In the genomic region with DNA sequence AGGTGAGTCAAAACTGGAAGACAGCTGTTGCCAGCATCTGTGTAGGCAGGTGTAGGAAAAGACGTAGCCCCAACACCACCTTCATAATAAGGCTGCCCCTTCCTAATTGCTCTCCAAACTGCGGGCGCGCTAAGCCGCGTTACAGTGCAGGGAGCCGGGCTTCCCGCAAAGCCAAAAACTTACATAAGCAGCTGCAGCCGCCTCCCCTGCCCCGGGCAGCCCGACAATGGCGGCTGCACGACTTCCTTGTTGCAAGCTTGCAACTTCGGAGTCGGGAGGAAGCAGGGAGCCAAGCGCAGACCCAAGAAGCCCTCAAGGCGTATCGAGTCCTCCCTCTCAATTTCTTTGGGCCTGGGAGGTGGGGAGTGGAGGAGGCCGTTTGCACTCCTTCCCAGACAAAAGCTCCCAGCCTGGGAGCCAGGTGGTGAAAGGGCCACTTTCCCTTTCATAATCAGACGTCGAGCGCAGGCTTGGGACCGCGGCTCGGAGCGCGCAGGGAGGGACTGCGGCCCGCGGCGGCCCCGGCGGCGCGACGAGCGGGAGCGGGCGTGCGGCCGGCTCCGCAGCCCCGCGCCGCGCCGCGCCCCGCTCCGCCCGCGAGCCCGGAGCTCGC, we compare ENCODE assay signal across 8 cellular contexts. TPM values are rescaled to one million over a fixed set of nuclear protein-coding genes. Genes with fewer than 3 reads are reported as not detected.
A peak's percentile ranks its signal among the peaks of the same experiment; 100 is the strongest.
DNase-seq lines count a peak whose midpoint lies in the region; ATAC-seq, FAIRE-seq and TF ChIP-seq lines count a peak whose summit lies in the region.

No MANE protein-coding gene starts in this region.

- peaks cover 47% of the 10 kb centered on the region for H3K4me1 ChIP-seq in HepG2 (ENCODE audit: insufficient read depth, low read length)

- 0% methylated on average over 13 of the region's 54 CpGs for whole genome bisulfite sequencing in HepG2 (ENCODE audit: low lambda C conversion rate)

- H3K36me3 ChIP-seq in HepG2 (replicated peaks in 1 of 2; ENCODE audit: control insufficient read depth in 1 of 2, insufficient read depth in 2 of 2, low read length in 2 of 2): peaks cover 6 to 21% of the 10 kb centered on the region in 2 experiments; a peak in 3 of 5 replicates

- BruUV-seq in HepG2 (replicated peaks; lab: Mats Ljungman, UMichigan): no TSS peak

- in situ Hi-C loops in HepG2 (cut with HindIII; ENCODE audit: extremely low pct_ligation_motif_present, low pct_unique_long_range_greater_than_20kb): loop anchor here (5.0 kb wide), 1 partner anchor 57 kb away; no protein-coding TSS in a partner anchor

- no peaks in the 10 kb centered on the region for H4K20me1 ChIP-seq in HepG2 (ENCODE audit: insufficient read depth, low read length)

- H3K27me3 ChIP-seq in HepG2 (ENCODE audit: control insufficient read depth in 1 of 2, insufficient read depth in 2 of 2, low read length in 2 of 2): no peaks in the 10 kb centered on the region; a peak in 1 of 5 replicates

- CTCF ChIA-PET in HepG2 (lab: Yijun Ruan, JAX; ENCODE audit: low intra/inter-chr PET ratio, low total read pairs): no interaction called here

- intact Hi-C loops in HepG2 (cut with micrococcal nuclease; ENCODE audit: unreplicated experiment): loop anchor here (1.0 kb wide), 1 partner anchor 56 kb away; no protein-coding TSS in a partner anchor

- TF ChIP-seq CTCF in HepG2 (CRISPR knock-in tag; IDR thresholded peaks at IDR 0.05): no peak

- no peak for FAIRE-seq in HepG2 (lab: Jason Lieb, UNC)

- no peak for TF ChIP-seq RAD21 in HepG2 (CRISPR knock-in tag; IDR thresholded peaks at IDR 0.05)

- ATAC-seq in GM18502 (IDR thresholded peaks at IDR 0.05; ENCODE audit: poor library complexity, unreplicated experiment): peak; percentile 18
- ATAC-seq in HG02678 (IDR thresholded peaks at IDR 0.05; ENCODE audit: unreplicated experiment): peak; percentile 11
- peak; percentile 26 for ATAC-seq in HepG2

- H3K4me2 ChIP-seq in HepG2 (ENCODE audit: low read depth, low read length): peak overlapping the region; percentile 93

- H3K79me2 ChIP-seq in HepG2 (ENCODE audit: insufficient read depth, low read length): peaks cover 13% of the 10 kb centered on the region

- POLR2A ChIA-PET in HepG2 (lab: Yijun Ruan, JAX): interaction anchor here (0.6 to 4.7 kb wide), 9 partner anchors 9 to 131 kb away, joined by 3 to 82 read pairs (median 5); no protein-coding TSS in a partner anchor

- peak; percentile 20 for DNase-seq in NCI-H2029 treated with DMSO at 0.1 percent for 48 hours (lab: John Stamatoyannopoulos, UW)
- DNase-seq in activated CD4-positive, CD25-positive, alpha-beta regulatory T cell treated with anti-CD3 and anti-CD28 coated beads, Interleukin-2, amount 50 U/mL, for 16 hours (ENCODE audit: low read depth, low spot score): peak; percentile 33
- DNase-seq in cerebellar cortex (ENCODE audit: low spot score): peak; percentile 58
- DNase-seq in HepG2 (ENCODE audit: low spot score): peak; percentile 27
- DNase-seq in stimulated activated CD4-positive, alpha-beta T cell treated with anti-CD3 and anti-CD28 coated beads, Interleukin-4, amount 100 ng/mL, for 48 hours (ENCODE audit: low read depth in 2 of 2): peak; percentile 28 to 34
- no peak for DNase-seq in iPS-NIHi11 (ENCODE audit: low spot score)

- peak overlapping the region; percentile 71 to 88 (median 87) for H3K4me3 ChIP-seq in HepG2 (replicated peaks in 1 of 3; ENCODE audit: insufficient read depth in 1 of 3, low read depth in 2 of 3, low read length in 3 of 3)

- H3K9me3 ChIP-seq in HepG2 (ENCODE audit: low read length): no peaks in the 10 kb centered on the region

- no peak overlapping the region for H2AFZ ChIP-seq in HepG2 (ENCODE audit: low read length)

- H3K27ac ChIP-seq in HepG2 (ENCODE audit: extremely low read length, insufficient read depth, low read length): peak overlapping the region; percentile 98

- TF ChIP-seq POLR2A in HepG2 (IDR thresholded peaks at IDR 0.05; ENCODE audit: insufficient read depth in 1 of 2, low read depth in 2 of 2, low read length in 2 of 2): peak; percentile 29 to 63; a peak in 1 of 4 replicates

- TF ChIP-seq EP300 in HepG2 (IDR thresholded peaks at IDR 0.05; ENCODE audit: low read depth in 2 of 2, low read length in 2 of 2) (no peak), HepG2 (CRISPR knock-in tag; IDR thresholded peaks at IDR 0.05; ENCODE audit: borderline replicate concordance) (no peak)

- peak overlapping the region; percentile 89 for H3K9ac ChIP-seq in HepG2 (ENCODE audit: insufficient read depth, low read depth, low read length)

TF ChIP-seq in HepG2, 621 proteins besides CTCF, POLR2A, EP300 and RAD21 (continues in another document):
- TF ChIP-seq E2F2 (CRISPR knock-in tag; IDR thresholded peaks at IDR 0.05; ENCODE audit: borderline replicate concordance): no peak
- TF ChIP-seq POLR2AphosphoS2 (IDR thresholded peaks at IDR 0.05; ENCODE audit: low read depth, low read length): no peak
- TF ChIP-seq USF2 (IDR thresholded peaks at IDR 0.05; ENCODE audit: low read depth, low read length): no peak
- TF ChIP-seq USF2 (CRISPR knock-in tag; IDR thresholded peaks at IDR 0.05; ENCODE audit: borderline replicate concordance): no peak
- peak; percentile 61 for TF ChIP-seq ZEB1 (IDR thresholded peaks at IDR 0.05; ENCODE audit: insufficient replicate concordance, low read depth)
- no peak for TF ChIP-seq NKX3-1 (CRISPR knock-in tag; IDR thresholded peaks at IDR 0.05)
- TF ChIP-seq, protein P1, sequence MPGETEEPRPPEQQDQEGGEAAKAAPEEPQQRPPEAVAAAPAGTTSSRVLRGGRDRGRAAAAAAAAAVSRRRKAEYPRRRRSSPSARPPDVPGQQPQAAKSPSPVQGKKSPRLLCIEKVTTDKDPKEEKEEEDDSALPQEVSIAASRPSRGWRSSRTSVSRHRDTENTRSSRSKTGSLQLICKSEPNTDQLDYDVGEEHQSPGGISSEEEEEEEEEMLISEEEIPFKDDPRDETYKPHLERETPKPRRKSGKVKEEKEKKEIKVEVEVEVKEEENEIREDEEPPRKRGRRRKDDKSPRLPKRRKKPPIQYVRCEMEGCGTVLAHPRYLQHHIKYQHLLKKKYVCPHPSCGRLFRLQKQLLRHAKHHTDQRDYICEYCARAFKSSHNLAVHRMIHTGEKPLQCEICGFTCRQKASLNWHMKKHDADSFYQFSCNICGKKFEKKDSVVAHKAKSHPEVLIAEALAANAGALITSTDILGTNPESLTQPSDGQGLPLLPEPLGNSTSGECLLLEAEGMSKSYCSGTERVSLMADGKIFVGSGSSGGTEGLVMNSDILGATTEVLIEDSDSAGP (CRISPR knock-in tag; IDR thresholded peaks at IDR 0.05; ENCODE audit: borderline replicate concordance): peak; percentile 47; the same call in 1 of the 2 replicates
- 0 out of 2 replicates have a peak, but pooled peaks have one; percentile 29 for TF ChIP-seq TARDBP (CRISPR knock-in tag; IDR thresholded peaks at IDR 0.05)
- TF ChIP-seq ZNF589 (CRISPR knock-in tag; conservative IDR thresholded peaks at IDR 0.05): no peak
- peak; percentile 46 for TF ChIP-seq HNRNPLL (IDR thresholded peaks at IDR 0.05; ENCODE audit: low read depth, low read length, poor library complexity, severe bottlenecking)

RNA-seq across cellular contexts. Expression of gene ZBTB14, which starts 0.8 kb away (rescaled TPM):
- total RNA-seq in HepG2 (2016; rRNA removed; fragmentation: Illumina TruSeq; extraction: Trizol): 14.4 and 15.9 TPM in 2 replicates
- total RNA-seq in HepG2 (2016; cell fraction: cytosol; rRNA removed; fragmentation: Illumina TruSeq; extraction: Trizol; ENCODE audit: low read depth): 2.7 and 3.1 TPM in 2 replicates
- 14.2 and 15.0 TPM in 2 replicates for total RNA-seq in HepG2 (2016; cell fraction: insoluble cytoplasmic fraction; rRNA removed; fragmentation: Illumina TruSeq; extraction: Trizol)
- total RNA-seq in HepG2 (2016; cell fraction: membrane; rRNA removed; fragmentation: Illumina TruSeq; extraction: Trizol): 10.5 and 11.1 TPM in 2 replicates
- 15.9 and 16.7 TPM in 2 replicates for total RNA-seq in HepG2 (2016; cell fraction: nucleus; rRNA removed; fragmentation: Illumina TruSeq; extraction: Trizol)
- polyA plus RNA-seq in HepG2 (2011; rRNA removed): 5.5 and 8.0 TPM in 2 replicates
- polyA plus RNA-seq in HepG2 (2011; cell fraction: cytosol; rRNA removed): 3.3 and 5.2 TPM in 2 replicates
- 5.2 and 7.5 TPM in 2 replicates for polyA plus RNA-seq in HepG2 (2011; cell fraction: nucleus; rRNA removed)
- 5.4 and 9.0 TPM in 2 replicates for polyA plus RNA-seq in HepG2 (2012)
- 1.7 and 2.0 TPM in 2 replicates for polyA plus RNA-seq in HepG2 (2016; cell fraction: cytosol; fragmentation: Illumina TruSeq; extraction: Trizol; ENCODE audit: low read depth)
- polyA plus RNA-seq in HepG2 (2016; cell fraction: insoluble cytoplasmic fraction; fragmentation: Illumina TruSeq; extraction: Trizol; ENCODE audit: low read depth): 13.8 and 14.0 TPM in 2 replicates
- 4.6 and 6.3 TPM in 2 replicates for polyA plus RNA-seq in HepG2 (2016; cell fraction: membrane; fragmentation: Illumina TruSeq; extraction: Trizol; ENCODE audit: low read depth)
- polyA plus RNA-seq in HepG2 (2016; cell fraction: nucleus; fragmentation: Illumina TruSeq; extraction: Trizol; ENCODE audit: insufficient read depth, low read depth): 16.1 and 16.5 TPM in 2 replicates
- polyA minus RNA-seq in HepG2 (2011; rRNA and poly(A)+ RNA removed; ENCODE audit: low replicate concordance): 9.7 and 13.9 TPM in 2 replicates
- 5.6 and 6.5 TPM in 2 replicates for polyA minus RNA-seq in HepG2 (2011; cell fraction: cytosol; rRNA and poly(A)+ RNA removed)
- 21.5 and 26.5 TPM in 2 replicates for polyA minus RNA-seq in HepG2 (2011; cell fraction: nucleus; rRNA and poly(A)+ RNA removed)
